ENCODE assay signal across 9 cellular contexts in genomic region chr3:177358085-177358967, GRCh38.
A peak's percentile ranks its signal among the peaks of the same experiment; 100 is the strongest.
DNase-seq lines count a peak whose midpoint lies in the region; ATAC-seq, FAIRE-seq and TF ChIP-seq lines count a peak whose summit lies in the region.
"Had no signal": no experiment of that assay in that cellular context is flagged by ENCODE, and none has a peak within 500 bp of the region (broad histone marks: within the 10 kb centered on the region; RNA-seq: fewer than 3 reads in every experiment).

No MANE protein-coding gene starts in this region.

- H3K4me3 Mint-ChIP-seq in activated naive CD4-positive, alpha-beta T cell treated with anti-CD3 and anti-CD28 coated beads, Interleukin-2, amount 50 U/mL, for 24 hours, result peak overlapping the region; percentile 90

- H3K27me3 Mint-ChIP-seq in activated naive CD4-positive, alpha-beta T cell treated with anti-CD3 and anti-CD28 coated beads, Interleukin-2, amount 50 U/mL, for 24 hours, result no peaks in the 10 kb centered on the region

- peak overlapping the region; percentile 28 to 93 (median 80) for H3K27ac ChIP-seq in pancreas

- ATAC-seq in GM19463 (IDR thresholded peaks at IDR 0.05; ENCODE audit: unreplicated experiment) (peak; percentile 48), HG03571 (IDR thresholded peaks at IDR 0.05; ENCODE audit: unreplicated experiment) (peak; percentile 55), pancreas (peak in 3 of 4 donors; percentile 1 to 17 (median 15))

- intact Hi-C loops in head of caudate nucleus (cut with DNase I) (loop anchor here (5.0 kb wide), 1 partner anchor 301 kb away; no protein-coding TSS in a partner anchor), pancreas (cut with DNase I) (loop anchor here (2.0 to 10.0 kb wide), 3 partner anchors 144 to 162 kb away; partner anchors contain the start of gene TBL1XR1 (in 2 of the 3))

- FAIRE-seq in pancreas (lab: Jason Lieb, UNC), result no peak
- FAIRE-seq: colon had no signal

- H3K27ac Mint-ChIP-seq in activated naive CD4-positive, alpha-beta T cell treated with anti-CD3 and anti-CD28 coated beads, Interleukin-2, amount 50 U/mL, for 24 hours, result peak overlapping the region; percentile 98

- peaks cover 15 to 35% (median 32%) of the 10 kb centered on the region in 3 donors for H3K4me1 ChIP-seq in pancreas

- WGBS in pancreas, 2 donors, result 61 to 62% methylated on average over 15 of the region's 15 CpGs

- H3K4me3 ChIP-seq in pancreas, result peak overlapping the region in 1 of 4 donors; percentile 2

- no peaks in the 10 kb centered on the region for H3K27me3 ChIP-seq in pancreas

- no peaks in the 10 kb centered on the region for H3K9me3 ChIP-seq in pancreas

- DNase-seq in CMK (ENCODE audit: low read depth) (peak; percentile 69), SIG-M5 (lab: John Stamatoyannopoulos, UW) (peak; percentile 79), head of caudate nucleus (peak in 39 of 42 donors; percentile 13 to 70 (median 47)), pancreas (peak in 1 of 6 donors; percentile 62), NCI-H128 (lab: John Stamatoyannopoulos, UW; ENCODE audit: unreplicated experiment) (no peak)

- H3K36me3 ChIP-seq in pancreas, result no peaks in the 10 kb centered on the region

- no peaks in the 10 kb centered on the region for H3K36me3 Mint-ChIP-seq in activated naive CD4-positive, alpha-beta T cell treated with anti-CD3 and anti-CD28 coated beads, Interleukin-2, amount 50 U/mL, for 24 hours

- H3K4me1 Mint-ChIP-seq in activated naive CD4-positive, alpha-beta T cell treated with anti-CD3 and anti-CD28 coated beads, Interleukin-2, amount 50 U/mL, for 24 hours, result peaks cover 58% of the 10 kb centered on the region

- no peaks in the 10 kb centered on the region for H3K9me3 Mint-ChIP-seq in activated naive CD4-positive, alpha-beta T cell treated with anti-CD3 and anti-CD28 coated beads, Interleukin-2, amount 50 U/mL, for 24 hours

- no peak for TF ChIP-seq CTCF in pancreas (IDR thresholded peaks at IDR 0.05)
